In the genomic region with DNA sequence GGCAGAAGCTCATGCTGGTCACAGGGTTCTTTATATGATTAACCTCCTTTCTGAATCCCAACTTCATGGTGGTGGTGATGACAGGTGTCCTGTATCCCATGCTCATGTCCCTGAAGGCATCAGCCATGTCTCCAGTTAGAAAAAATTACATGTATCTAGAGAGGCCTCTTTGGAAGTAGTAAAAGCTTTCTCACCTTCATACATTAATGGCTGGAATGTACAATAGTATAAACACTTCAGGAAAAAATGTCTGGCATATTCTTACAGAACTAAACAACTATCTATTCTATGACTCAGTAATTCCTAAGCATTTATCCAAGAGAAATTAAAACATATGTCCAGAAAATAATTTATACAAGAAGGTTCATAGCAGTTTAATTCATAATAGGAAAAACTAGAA, we compare ENCODE assay signal across 17 cellular contexts. TPM values are rescaled to one million over a fixed set of nuclear protein-coding genes. Genes with fewer than 3 reads are reported as not detected.
DNase-seq lines count a peak whose midpoint lies in the region; ATAC-seq, FAIRE-seq and TF ChIP-seq lines count a peak whose summit lies in the region.
"Had no signal": no experiment of that assay in that cellular context is flagged by ENCODE, and none has a peak within 500 bp of the region (broad histone marks: within the 10 kb centered on the region; RNA-seq: fewer than 3 reads in every experiment).

No MANE protein-coding gene starts in this region.

- no peak for TF ChIP-seq EP300 in esophagus muscularis mucosa (IDR thresholded peaks at IDR 0.05)

- DNase-seq in amniotic epithelial cell (ENCODE audit: low read depth) (peak; percentile 42), fibroblast of the aortic adventitia (ENCODE audit: low read depth) (peak; percentile 37), GM19239 (ENCODE audit: insufficient read length, low spot score) (no peak), esophagus muscularis mucosa (ENCODE audit: extremely low spot score) (no peak)
- DNase-seq: CD8-positive, alpha-beta T cell; COR-L47; DMS153; DND-41; GF-D8; KG1 had no signal

- H3K4me3 ChIP-seq in BLaER1 treated with 17β-estradiol and CSF1 and Interleukin-3, amounts not matched to agents 10 nM and 100 nM = no peak overlapping the region
- no peak overlapping the region for H3K4me3 ChIP-seq in fibroblast of the aortic adventitia (ENCODE audit: low read depth, low read length)
- no peak overlapping the region for H3K4me3 ChIP-seq in esophagus muscularis mucosa

- peaks cover 36 to 49% (median 45%) of the 10 kb centered on the region in 10 experiments for H3K4me1 ChIP-seq in BLaER1 treated with 17β-estradiol and CSF1 and Interleukin-3, amounts not matched to agents 10 nM and 100 nM
- peaks cover 0 to 33% (median 20%) of the 10 kb centered on the region in 4 donors for H3K4me1 ChIP-seq in esophagus muscularis mucosa

- H3K27me3 ChIP-seq in BLaER1 treated with 17β-estradiol and CSF1 and Interleukin-3, amounts not matched to agents 10 nM and 100 nM = no peaks in the 10 kb centered on the region
- H3K27me3 ChIP-seq in esophagus muscularis mucosa = no peaks in the 10 kb centered on the region

- TF ChIP-seq CTCF in fibroblast of the aortic adventitia (IDR thresholded peaks at IDR 0.05; ENCODE audit: insufficient read depth, low read length) (no peak), esophagus muscularis mucosa (IDR thresholded peaks at IDR 0.05) (no peak)

- intact Hi-C loops in esophagus muscularis mucosa (cut with DNase I) = no loop called here

- TF ChIP-seq POLR2A in esophagus muscularis mucosa (IDR thresholded peaks at IDR 0.05; ENCODE audit: low read depth) = no peak

- no peaks in the 10 kb centered on the region for H3K36me3 ChIP-seq in BLaER1 treated with 17β-estradiol and CSF1 and Interleukin-3, amounts not matched to agents 10 nM and 100 nM
- H3K36me3 ChIP-seq in esophagus muscularis mucosa = no peaks in the 10 kb centered on the region

- no peak for FAIRE-seq in GM19239 (lab: Jason Lieb, UNC)
- FAIRE-seq: D721Med had no signal

- H3K27ac ChIP-seq in BLaER1 treated with 17β-estradiol and CSF1 and Interleukin-3, amounts not matched to agents 10 nM and 100 nM = peak overlapping the region in 1 of 11 experiments; percentile 92; a peak in 1 of 22 replicates
- H3K27ac ChIP-seq in esophagus muscularis mucosa (replicated peaks in 1 of 4) = no peak overlapping the region

- H3K9ac ChIP-seq in BLaER1 treated with 17β-estradiol and CSF1 and Interleukin-3, amounts not matched to agents 10 nM and 100 nM = no peak overlapping the region

- no peaks in the 10 kb centered on the region for H3K9me3 ChIP-seq in BLaER1 treated with 17β-estradiol and CSF1 and Interleukin-3, amounts not matched to agents 10 nM and 100 nM (replicated peaks in 1 of 11)
- H3K9me3 ChIP-seq in esophagus muscularis mucosa = no peaks in the 10 kb centered on the region

- H3K4me2 ChIP-seq in BLaER1 treated with 17β-estradiol and CSF1 and Interleukin-3, amounts not matched to agents 10 nM and 100 nM = peak overlapping the region in 8 of 11 experiments; percentile 71 to 91 (median 86); a peak in 8 of 22 replicates

- ATAC-seq in HG03565 (IDR thresholded peaks at IDR 0.05; ENCODE audit: unreplicated experiment) = no peak
- ATAC-seq: CD8-positive, alpha-beta T cell; HCT116 had no signal

- no peaks in the 10 kb centered on the region for H4K20me1 ChIP-seq in BLaER1 treated with 17β-estradiol and CSF1 and Interleukin-3, amounts not matched to agents 10 nM and 100 nM

RNA-seq across cellular contexts. Expression of a gene that starts 34.0 kb away (rescaled TPM):
- total RNA-seq in fibroblast of the aortic adventitia (ENCODE audit: low replicate concordance) (not detected in 2 replicates), esophagus muscularis mucosa (not detected)
- total RNA-seq: A673; B cell; CD8-positive, alpha-beta T cell; H4 had no signal

RNA-seq across cellular contexts. Expression of a gene that starts 51.0 kb away (rescaled TPM):
- total RNA-seq in fibroblast of the aortic adventitia (ENCODE audit: low replicate concordance) = not detected in 2 replicates
- total RNA-seq in esophagus muscularis mucosa = not detected
- total RNA-seq: A673, B cell, H4 had no signal

Comparison
In these comparisons a context has a peak if more than half of its experiments do, and no peak if none do; other contexts are left out.
1. DNase-seq: peak in amniotic epithelial cell (single experiment) and fibroblast of the aortic adventitia (single experiment); none in GM19239 (single experiment) and esophagus muscularis mucosa (single experiment).